ENCODE assay signal across 8 cellular contexts in the genomic region with DNA sequence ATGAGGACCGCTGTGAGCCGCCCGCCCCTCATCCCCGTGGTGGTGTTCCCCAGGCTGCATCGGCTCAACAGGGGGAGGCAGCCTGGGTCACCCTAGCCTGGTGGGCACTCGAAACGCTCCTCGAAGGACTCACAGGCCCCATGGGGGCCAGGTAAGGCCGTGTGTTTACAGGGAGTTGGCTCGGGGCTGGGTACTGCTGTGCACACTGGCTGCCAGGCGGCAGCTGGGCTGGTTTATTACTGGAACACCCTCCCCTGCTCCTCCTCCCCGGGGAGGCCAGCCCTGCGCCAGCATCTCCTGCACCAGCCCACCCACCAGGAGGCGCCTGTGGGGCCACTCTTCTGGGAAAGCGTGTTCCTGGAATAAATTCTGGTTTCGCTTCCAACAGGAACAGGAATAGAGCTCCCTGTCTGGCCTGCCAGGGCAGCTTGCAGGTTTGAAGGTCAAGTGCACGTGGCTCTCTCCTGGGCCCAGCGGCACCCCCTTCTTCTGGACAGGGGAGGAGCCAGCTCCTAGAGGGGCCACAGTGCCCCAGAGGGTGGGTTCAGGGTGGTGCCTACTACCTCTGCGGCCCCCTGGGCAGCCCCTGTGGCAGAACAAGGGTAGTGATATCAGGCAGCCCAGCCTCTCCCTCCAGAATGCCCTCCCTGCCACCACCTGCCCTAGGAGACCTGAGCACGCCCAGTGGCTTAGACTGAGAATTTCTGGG. TPM values are rescaled to one million over a fixed set of nuclear protein-coding genes. Genes with fewer than 3 reads are reported as not detected.
DNase-seq lines count a peak whose midpoint lies in the region; ATAC-seq and TF ChIP-seq lines count a peak whose summit lies in the region.

No MANE protein-coding gene starts in this region.

- no peak overlapping the region for H3K4me2 ChIP-seq in mesendoderm (ENCODE audit: low read length)

- no peak overlapping the region for H2BK120ac ChIP-seq in mesendoderm (ENCODE audit: low read depth, low read length)

- no peak overlapping the region for H2BK5ac ChIP-seq in mesendoderm (ENCODE audit: low read length)

- no peak overlapping the region for H3K4ac ChIP-seq in mesendoderm (ENCODE audit: low read depth, low read length)

- no peaks in the 10 kb centered on the region for H3K36me3 ChIP-seq in mesendoderm (ENCODE audit: control insufficient read depth, insufficient read depth, low read length)

- H4K5ac ChIP-seq in mesendoderm (ENCODE audit: low read length), result no peak overlapping the region

- peaks cover 2% of the 10 kb centered on the region for H3K4me1 ChIP-seq in mesendoderm (ENCODE audit: control insufficient read depth, low read depth, low read length)

- no CpG with 5 or more reads among the region's 20 CpGs for WGBS in mesendoderm (ENCODE audit: extremely low coverage, insufficient coverage, low lambda C conversion rate)

- TF ChIP-seq CTCF in dorsolateral prefrontal cortex (IDR thresholded peaks at IDR 0.05 in 54 of 56, conservative IDR thresholded peaks at IDR 0.05 in 2 of 56; ENCODE audit: low read depth in 1 of 56, partially characterized antibody in 56 of 56), result peak in 51 of 56 donors; percentile 8 to 58 (median 32)

- H3K23ac ChIP-seq in mesendoderm (ENCODE audit: low read length), result no peak overlapping the region

- H3K27ac ChIP-seq in dorsolateral prefrontal cortex (peak overlapping the region in 28 of 59 donors; percentile 12 to 74 (median 44)), mesendoderm (ENCODE audit: low read depth, low read length) (no peak overlapping the region)

- peaks cover 3% of the 10 kb centered on the region for H3K79me1 ChIP-seq in mesendoderm (ENCODE audit: low read length)

- ATAC-seq in GM18870 (IDR thresholded peaks at IDR 0.05; ENCODE audit: unreplicated experiment), result no peak

- intact Hi-C loops in dorsolateral prefrontal cortex (cut with DNase I), result no loop called here

- DNase-seq in CD1c-positive myeloid dendritic cell (ENCODE audit: extremely low spot score) (peak; percentile 89), HT-29 (ENCODE audit: low spot score) (peak; percentile 91), RKO (ENCODE audit: low spot score) (peak; percentile 26), dorsolateral prefrontal cortex (peak; percentile 17 to 83 (median 67)), mesendoderm (peak; percentile 64), mesenteric fat pad (ENCODE audit: low spot score) (no peak), NCI-H1092 (lab: John Stamatoyannopoulos, UW) (no peak)

- H4K8ac ChIP-seq in mesendoderm (ENCODE audit: low read depth, low read length), result no peak overlapping the region

- H3K18ac ChIP-seq in mesendoderm (ENCODE audit: low read length), result no peak overlapping the region

- no peak overlapping the region for H3K9ac ChIP-seq in mesendoderm (ENCODE audit: low read length)

- H2BK15ac ChIP-seq in mesendoderm (replicated peaks; ENCODE audit: low read depth), result no peak overlapping the region

- H3K56ac ChIP-seq in mesendoderm (ENCODE audit: low read length), result no peak overlapping the region

- H3K27me3 ChIP-seq in dorsolateral prefrontal cortex, result no peaks in the 10 kb centered on the region
- H3K27me3 ChIP-seq in mesendoderm (ENCODE audit: insufficient read depth, low read length, poor library complexity), result no peaks in the 10 kb centered on the region

- H3K79me2 ChIP-seq in mesendoderm (ENCODE audit: control insufficient read depth, insufficient read depth, low read length), result no peaks in the 10 kb centered on the region

- H2AK5ac ChIP-seq in mesendoderm (ENCODE audit: low read length), result no peak overlapping the region

- peak overlapping the region in 3 of 59 donors; percentile 0 to 20 (median 6) for H3K4me3 ChIP-seq in dorsolateral prefrontal cortex
- H3K4me3 ChIP-seq in mesendoderm (ENCODE audit: low read length), result no peak overlapping the region

RNA-seq across cellular contexts. Expression of a gene that starts 11.3 kb away (rescaled TPM):
- total RNA-seq in HT-29 (2014; rRNA removed; shearing (Covaris generic)), result 159 and 160 TPM in 2 replicates
- 100 to 1,000 TPM; 102 to 185 (median 136) TPM for total RNA-seq in dorsolateral prefrontal cortex
- polyA plus RNA-seq in mesendoderm (2013, experiment 1 of 2), result 85.9 TPM
- polyA plus RNA-seq in mesendoderm (2013, experiment 2 of 2), result 90.6 TPM
- 63.2 TPM for total RNA-seq in mesenteric fat pad

RNA-seq across cellular contexts. Expression of a gene that starts 13.1 kb away (rescaled TPM):
- 2.4 and 3.0 TPM in 2 replicates for total RNA-seq in HT-29 (2014; rRNA removed; shearing (Covaris generic))
- 1 to 10 TPM in 1 of 120 experiments, under 1 TPM in 1, not detected in 118; 0.43 to 1.1 TPM for total RNA-seq in dorsolateral prefrontal cortex
- polyA plus RNA-seq in mesendoderm (2013, experiment 1 of 2), result 0.35 TPM
- polyA plus RNA-seq in mesendoderm (2013, experiment 2 of 2), result 0.42 TPM
- not detected for total RNA-seq in mesenteric fat pad

RNA-seq across cellular contexts. Expression of a gene that starts 17.8 kb away (rescaled TPM):
- 0.71 and 2.2 TPM in 2 replicates for total RNA-seq in HT-29 (2014; rRNA removed; shearing (Covaris generic))
- total RNA-seq in dorsolateral prefrontal cortex (1 to 10 TPM in 2 of 120 experiments, under 1 TPM in 8, not detected in 110; 0.20 to 1.5 (median 0.33) TPM), mesenteric fat pad (0.26 TPM)
- 0.14 TPM for polyA plus RNA-seq in mesendoderm (2013, experiment 1 of 2)
- not detected for polyA plus RNA-seq in mesendoderm (2013, experiment 2 of 2)

RNA-seq across cellular contexts. Expression of a gene that starts 38.6 kb away (rescaled TPM):
- total RNA-seq in HT-29 (2014; rRNA removed; shearing (Covaris generic)), result 1,172 and 1,253 TPM in 2 replicates
- total RNA-seq in dorsolateral prefrontal cortex, result 100 to 1,000 TPM; 106 to 206 (median 136) TPM
- polyA plus RNA-seq in mesendoderm (2013, experiment 1 of 2), result 490 TPM
- polyA plus RNA-seq in mesendoderm (2013, experiment 2 of 2), result 503 TPM
- 575 TPM for total RNA-seq in mesenteric fat pad

RNA-seq across cellular contexts. Expression of a gene that starts 49.4 kb away (rescaled TPM):
- 312 and 331 TPM in 2 replicates for total RNA-seq in HT-29 (2014; rRNA removed; shearing (Covaris generic))
- total RNA-seq in dorsolateral prefrontal cortex (100 to 1,000 TPM; 175 to 366 (median 250) TPM), mesenteric fat pad (521 TPM)
- polyA plus RNA-seq in mesendoderm (2013, experiment 1 of 2), result 315 TPM
- polyA plus RNA-seq in mesendoderm (2013, experiment 2 of 2), result 325 TPM

Comparison
In these comparisons a context has a peak if more than half of its experiments do, and no peak if none do; other contexts are left out.
1. DNase-seq: peak in CD1c-positive myeloid dendritic cell (single experiment), HT-29 (single experiment), RKO (single experiment), dorsolateral prefrontal cortex (10 of 10) and mesendoderm (single experiment); none in mesenteric fat pad (single experiment) and NCI-H1092 (single experiment).